In genomic region chr1:56501888-56502287, GRCh38 we compare ENCODE assay signal across 14 cellular contexts.
"Had no signal": no experiment of that assay in that cellular context is flagged by ENCODE, and none has a peak within 500 bp of the region (broad histone marks: within the 10 kb centered on the region; RNA-seq: fewer than 3 reads in every experiment).

No MANE protein-coding gene starts in this region.

- H3K27me3 ChIP-seq: gastroesophageal sphincter, ovary, tibial artery, uterus had no signal

- H3K27me3 Mint-ChIP-seq: activated CD4-positive, alpha-beta memory T cell treated with anti-CD3 and anti-CD28 coated beads for 36 hours; activated CD8-positive, alpha-beta memory T cell treated with anti-CD3 and anti-CD28 coated beads, Interleukin-2, amount 10 ng/mL, durations not matched to agents 7 days and 5 days; stimulated activated memory B cell treated with anti-CD40 and anti-IgM and Interleukin-4, amounts not matched to agents 10 μg/mL and 1 μg/mL and 100 μg/mL, for 72 hours had no signal

- H3K4me1 ChIP-seq: uterus had no signal

- H3K9me3 ChIP-seq: gastroesophageal sphincter, ovary, tibial artery, uterus had no signal

- H3K36me3 ChIP-seq: ovary, uterus had no signal

- H3K36me3 Mint-ChIP-seq: activated CD4-positive, alpha-beta memory T cell treated with anti-CD3 and anti-CD28 coated beads for 36 hours; activated CD8-positive, alpha-beta memory T cell treated with anti-CD3 and anti-CD28 coated beads, Interleukin-2, amount 10 ng/mL, durations not matched to agents 7 days and 5 days had no signal

- H3K4me3 Mint-ChIP-seq: activated CD4-positive, alpha-beta memory T cell treated with anti-CD3 and anti-CD28 coated beads for 36 hours; activated CD8-positive, alpha-beta memory T cell treated with anti-CD3 and anti-CD28 coated beads, Interleukin-2, amount 10 ng/mL, durations not matched to agents 7 days and 5 days; activated T-cell treated with anti-CD3 and anti-CD28 coated beads, Interleukin-2, amount 50 U/mL, for 4 hours; endodermal cell; stimulated activated memory B cell treated with anti-CD40 and anti-IgM and Interleukin-4, amounts not matched to agents 10 μg/mL and 1 μg/mL and 100 μg/mL, for 72 hours had no signal

- ATAC-seq: activated CD8-positive, alpha-beta memory T cell treated with anti-CD3 and anti-CD28 coated beads, Interleukin-2, amount 10 ng/mL, durations not matched to agents 7 days and 5 days; activated T-cell treated with anti-CD3 and anti-CD28 coated beads, Interleukin-2, amount 50 U/mL, for 4 hours; gastroesophageal sphincter; stimulated activated memory B cell treated with anti-CD40 and anti-IgM and Interleukin-4, amounts not matched to agents 10 μg/mL and 1 μg/mL and 100 μg/mL, for 72 hours had no signal

- H3K4me3 ChIP-seq: dorsolateral prefrontal cortex, gastroesophageal sphincter, ovary, tibial artery, uterus had no signal

- H3K27ac Mint-ChIP-seq: activated CD4-positive, alpha-beta memory T cell treated with anti-CD3 and anti-CD28 coated beads for 36 hours; activated CD8-positive, alpha-beta memory T cell treated with anti-CD3 and anti-CD28 coated beads, Interleukin-2, amount 10 ng/mL, durations not matched to agents 7 days and 5 days; endodermal cell; stimulated activated memory B cell treated with anti-CD40 and anti-IgM and Interleukin-4, amounts not matched to agents 10 μg/mL and 1 μg/mL and 100 μg/mL, for 72 hours had no signal

- H3K27ac ChIP-seq: gastroesophageal sphincter, ovary, tibial artery, uterus, VCaP had no signal

- DNase-seq: activated CD4-positive, alpha-beta memory T cell treated with anti-CD3 and anti-CD28 coated beads for 36 hours; activated CD8-positive, alpha-beta memory T cell treated with anti-CD3 and anti-CD28 coated beads, Interleukin-2, amount 10 ng/mL, durations not matched to agents 7 days and 5 days; activated effector memory CD4-positive, alpha-beta T cell treated with Interleukin-2 at 50 U/mL for 16 hours; activated naive CD4-positive, alpha-beta T cell treated with anti-CD3 and anti-CD28 coated beads, Interleukin-2, amount 50 U/mL, for 16 hours; activated T-cell treated with anti-CD3 and anti-CD28 coated beads, Interleukin-2, amount 50 U/mL, for 4 hours; dorsolateral prefrontal cortex; endodermal cell; ovary; stimulated activated CD4-positive, alpha-beta T cell treated with anti-CD3 and anti-CD28 coated beads, Interleukin-2, amount 100 ng/mL, for 48 hours; uterus had no signal

- H3K9me3 Mint-ChIP-seq: activated CD4-positive, alpha-beta memory T cell treated with anti-CD3 and anti-CD28 coated beads for 36 hours; activated T-cell treated with anti-CD3 and anti-CD28 coated beads, Interleukin-2, amount 50 U/mL, for 4 hours; endodermal cell; stimulated activated memory B cell treated with anti-CD40 and anti-IgM and Interleukin-4, amounts not matched to agents 10 μg/mL and 1 μg/mL and 100 μg/mL, for 72 hours had no signal

- H3K4me1 Mint-ChIP-seq: activated CD8-positive, alpha-beta memory T cell treated with anti-CD3 and anti-CD28 coated beads, Interleukin-2, amount 10 ng/mL, durations not matched to agents 7 days and 5 days; stimulated activated memory B cell treated with anti-CD40 and anti-IgM and Interleukin-4, amounts not matched to agents 10 μg/mL and 1 μg/mL and 100 μg/mL, for 72 hours had no signal
